In genomic region chr15:64387562-64388168, GRCh38 we compare ENCODE assay signal across 8 cellular contexts. TPM values are rescaled to one million over a fixed set of nuclear protein-coding genes. Genes with fewer than 3 reads are reported as not detected.
DNase-seq lines count a peak whose midpoint lies in the region.

Gene TRIP4, plus strand, starts transcription at chr15:64387836. Its CDS starts 28 bp downstream, at chr15:64387864.

- H3K36me3 ChIP-seq in H7 (replicated peaks; ENCODE audit: control insufficient read depth, insufficient read depth, low read length) = no peaks in the 10 kb centered on the region
- no peaks in the 10 kb centered on the region for H3K36me3 ChIP-seq in SJCRH30
- H3K36me3 ChIP-seq in neuron (ENCODE audit: insufficient read depth, low read length) = peaks cover 3% of the 10 kb centered on the region
- no peaks in the 10 kb centered on the region for H3K36me3 ChIP-seq in subcutaneous abdominal adipose tissue (ENCODE audit: control insufficient read depth in 5 of 5, insufficient read depth in 5 of 5, low read length in 5 of 5)

- H3K9me3 ChIP-seq in SJCRH30 (replicated peaks) (no peaks in the 10 kb centered on the region), neuron (ENCODE audit: low read length) (no peaks in the 10 kb centered on the region), subcutaneous abdominal adipose tissue (ENCODE audit: control insufficient read depth in 5 of 5, low read length in 5 of 5) (no peaks in the 10 kb centered on the region)

- DNase-seq in ELR (ENCODE audit: low read depth) (peak; percentile 96), H7 (peak; percentile 92), M059J (ENCODE audit: low read depth) (peak; percentile 95), SJCRH30 (peak; percentile 97), foreskin melanocyte (peak; percentile 97)
- peak; percentile 94 for DNase-seq in activated gamma-delta T cell treated with anti-CD3 and anti-CD28 coated beads, Interleukin-2, amount 50 U/mL, for 16 hours (ENCODE audit: low read depth)

- H2AFZ ChIP-seq in neuron (ENCODE audit: low read depth, low read length) = no peak within 1 kb of the TSS

- H3K27me3 ChIP-seq in H7 (ENCODE audit: control insufficient read depth, insufficient read depth, low read length) (peaks cover 2% of the 10 kb centered on the region), SJCRH30 (no peaks in the 10 kb centered on the region), neuron (ENCODE audit: insufficient read depth, low read length) (no peaks in the 10 kb centered on the region), subcutaneous abdominal adipose tissue (ENCODE audit: control insufficient read depth in 5 of 5, insufficient read depth in 4 of 5, low read length in 5 of 5) (no peaks in the 10 kb centered on the region)

- H3K4me3 ChIP-seq in H7 (ENCODE audit: insufficient read depth, low read depth, low read length) (peak within 1 kb of the TSS; percentile 62), SJCRH30 (peak within 1 kb of the TSS; percentile 65), neuron (ENCODE audit: low read length) (peak within 1 kb of the TSS; percentile 82), subcutaneous abdominal adipose tissue (ENCODE audit: low read depth in 1 of 5, low read length in 5 of 5) (peak within 1 kb of the TSS; percentile 70 to 98 (median 96))

- peak within 1 kb of the TSS; percentile 61 to 93 (median 82) for H3K9ac ChIP-seq in subcutaneous abdominal adipose tissue (ENCODE audit: low read length in 5 of 5)

- H3K4me1 ChIP-seq in SJCRH30 = no peaks in the 10 kb centered on the region
- H3K4me1 ChIP-seq in neuron (ENCODE audit: insufficient read depth, low read length) = peaks cover 7% of the 10 kb centered on the region
- H3K4me1 ChIP-seq in subcutaneous abdominal adipose tissue (ENCODE audit: control insufficient read depth in 5 of 5, insufficient read depth in 5 of 5, low read length in 5 of 5) = peaks cover 2 to 13% (median 11%) of the 10 kb centered on the region in 5 donors

- peak within 1 kb of the TSS; percentile 40; the same call in 1 of the 2 replicates for H3K27ac ChIP-seq in SJCRH30
- peak within 1 kb of the TSS; percentile 61 for H3K27ac ChIP-seq in subcutaneous abdominal adipose tissue (ENCODE audit: low read depth, low read length)

RNA-seq across cellular contexts. Expression of gene TRIP4, which starts in this region (rescaled TPM):
- 6.9 and 8.3 TPM in 2 replicates for total RNA-seq in H7 (2014; rRNA removed; shearing (Covaris generic))
- total RNA-seq in M059J (2014; rRNA removed; shearing (Covaris generic)) = 10.5 and 10.6 TPM in 2 replicates
- total RNA-seq in SJCRH30 (2014; rRNA removed; shearing (Covaris generic)) = 7.0 and 8.8 TPM in 2 replicates

Comparison
In these comparisons a context has a peak if more than half of its experiments do, and no peak if none do; other contexts are left out.
1. Peak in every context shown above with its lines: DNase-seq, H3K4me3 ChIP-seq and H3K27ac ChIP-seq.